ENCODE assay signal across 1 cellular context in genomic region chr12:26741828-26742227, GRCh38.
TF ChIP-seq lines count a peak whose summit lies in the region.

No MANE protein-coding gene starts in this region.

TF ChIP-seq in H1, 55 proteins besides CTCF, POLR2A, EP300 and RAD21:
- TF ChIP-seq SP2 (IDR thresholded peaks at IDR 0.05; ENCODE audit: low read length) (no peak), ASH2L (IDR thresholded peaks at IDR 0.05; ENCODE audit: low read length) (no peak), ATF3 (IDR thresholded peaks at IDR 0.05; ENCODE audit: insufficient read depth, low read depth, low read length) (no peak), RNF2 (IDR thresholded peaks at IDR 0.05; ENCODE audit: borderline replicate concordance, low read depth, low read length, missing control alignments, poor library complexity, severe bottlenecking) (no peak), HDAC2 (IDR thresholded peaks at IDR 0.05; ENCODE audit: borderline replicate concordance in 1 of 2, low read depth in 2 of 2, low read length in 2 of 2) (no peak), SUZ12 (IDR thresholded peaks at IDR 0.05; ENCODE audit: low read length) (no peak), POLR2AphosphoS5 (IDR thresholded peaks at IDR 0.05; ENCODE audit: low read depth, low read length) (no peak), CHD2 (IDR thresholded peaks at IDR 0.05; ENCODE audit: low read length) (no peak), RBBP5 (IDR thresholded peaks at IDR 0.05; ENCODE audit: borderline replicate concordance, low read depth, low read length) (no peak), SIN3A (conservative IDR thresholded peaks at IDR 0.05 in 1 of 2, IDR thresholded peaks at IDR 0.05 in 1 of 2; ENCODE audit: low read depth in 1 of 2, low read length in 2 of 2) (no peak), BCL11A (IDR thresholded peaks at IDR 0.05; ENCODE audit: low read depth in 2 of 2, low read length in 2 of 2) (no peak)
